In the genomic region with DNA sequence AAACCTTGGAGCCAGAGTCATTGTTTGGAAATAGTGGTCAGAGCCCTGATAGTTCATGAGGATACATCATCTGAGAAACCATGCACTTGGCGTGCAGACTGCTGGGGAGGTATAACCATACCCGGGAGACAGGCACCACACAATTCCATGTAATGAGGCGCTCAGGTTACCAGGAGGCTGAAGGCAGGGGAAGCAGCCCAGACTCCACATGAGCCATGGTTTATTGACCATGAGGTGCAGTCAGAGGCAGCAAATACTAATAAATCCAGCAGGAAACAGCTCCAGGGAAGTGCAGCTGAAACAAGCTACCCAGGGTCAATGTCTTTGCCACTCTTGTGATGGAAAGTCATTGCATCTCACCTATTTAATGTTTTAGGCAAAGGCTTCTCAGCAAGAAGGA, we compare ENCODE assay signal across 25 cellular contexts.
"Had no signal": no experiment of that assay in that cellular context is flagged by ENCODE, and none has a peak within 500 bp of the region (broad histone marks: within the 10 kb centered on the region; RNA-seq: fewer than 3 reads in every experiment).

No MANE protein-coding gene starts in this region.

- H3K4me3 Mint-ChIP-seq: mesothelial cell of epicardium; naive B cell; natural killer cell treated with Interleukin-12 subunit alpha and Interleukin-12 subunit beta and Interleukin-15 and Interleukin-18, amount 100 ng/mL, for 72 hours; stimulated activated naive CD8-positive, alpha-beta T cell treated with anti-CD3 and anti-CD28 coated beads, Interleukin-15, amount 100 ng/mL, for 72 hours had no signal

- H3K27ac ChIP-seq: gastrocnemius medialis, left lung, prostate gland, right atrium auricular region, suprapubic skin, transverse colon, upper lobe of right lung, uterus had no signal

- H3K9me3 ChIP-seq: gastrocnemius medialis, left lung, mucosa of descending colon, prostate gland, right atrium auricular region, suprapubic skin, transverse colon, upper lobe of right lung, uterus had no signal

- H3K4me3 ChIP-seq: gastrocnemius medialis, left lung, mucosa of descending colon, prostate gland, right atrium auricular region, smooth muscle cell, suprapubic skin, transverse colon, upper lobe of right lung, uterus had no signal

- H3K4me1 ChIP-seq: gastrocnemius medialis, left lung, prostate gland, right atrium auricular region, suprapubic skin, transverse colon, upper lobe of right lung, uterus had no signal

- H3K27ac Mint-ChIP-seq: mesothelial cell of epicardium; naive B cell; natural killer cell treated with Interleukin-12 subunit alpha and Interleukin-12 subunit beta and Interleukin-15 and Interleukin-18, amount 100 ng/mL, for 72 hours; stimulated activated naive CD8-positive, alpha-beta T cell treated with anti-CD3 and anti-CD28 coated beads, Interleukin-15, amount 100 ng/mL, for 72 hours had no signal

- H3K36me3 ChIP-seq: gastrocnemius medialis, left lung, prostate gland, right atrium auricular region, suprapubic skin, transverse colon, upper lobe of right lung, uterus had no signal

- DNase-seq: dorsolateral prefrontal cortex; effector CD4-positive, alpha-beta T cell; gastrocnemius medialis; head of caudate nucleus; kidney; left lung; mesenchymal stem cell; mucosa of descending colon; naive B cell; nucleus accumbens; stimulated activated CD4-positive, alpha-beta T cell treated with anti-CD3 and anti-CD28 coated beads, Interleukin-12 subunit alpha, Interleukin-12 subunit beta, amount 100 ng/mL, for 4 hours; stimulated activated CD4-positive, alpha-beta T cell treated with anti-CD3 and anti-CD28 coated beads, Interleukin-1b, Interleukin-23, amount 100 ng/mL, for 48 hours; stimulated activated CD4-positive, alpha-beta T cell treated with anti-CD3 and anti-CD28 coated beads, Interleukin-4, amount 100 ng/mL, for 1 hour; stimulated activated CD8-positive, alpha-beta memory T cell treated with anti-CD3 and anti-CD28 coated beads, Interleukin-4, amount 100 ng/mL, for 48 hours; stimulated activated naive CD4-positive, alpha-beta T cell; stimulated activated naive CD8-positive, alpha-beta T cell treated with anti-CD3 and anti-CD28 coated beads, Interleukin-15, amount 100 ng/mL, for 72 hours; transverse colon; upper lobe of right lung; uterus had no signal

- H3K36me3 Mint-ChIP-seq: mesothelial cell of epicardium; naive B cell; natural killer cell treated with Interleukin-12 subunit alpha and Interleukin-12 subunit beta and Interleukin-15 and Interleukin-18, amount 100 ng/mL, for 72 hours had no signal

- H3K4me1 Mint-ChIP-seq: mesothelial cell of epicardium; naive B cell; stimulated activated naive CD8-positive, alpha-beta T cell treated with anti-CD3 and anti-CD28 coated beads, Interleukin-15, amount 100 ng/mL, for 72 hours had no signal

- H3K9me3 Mint-ChIP-seq: mesothelial cell of epicardium; natural killer cell treated with Interleukin-12 subunit alpha and Interleukin-12 subunit beta and Interleukin-15 and Interleukin-18, amount 100 ng/mL, for 72 hours; stimulated activated naive CD8-positive, alpha-beta T cell treated with anti-CD3 and anti-CD28 coated beads, Interleukin-15, amount 100 ng/mL, for 72 hours had no signal
